In the genomic region with DNA sequence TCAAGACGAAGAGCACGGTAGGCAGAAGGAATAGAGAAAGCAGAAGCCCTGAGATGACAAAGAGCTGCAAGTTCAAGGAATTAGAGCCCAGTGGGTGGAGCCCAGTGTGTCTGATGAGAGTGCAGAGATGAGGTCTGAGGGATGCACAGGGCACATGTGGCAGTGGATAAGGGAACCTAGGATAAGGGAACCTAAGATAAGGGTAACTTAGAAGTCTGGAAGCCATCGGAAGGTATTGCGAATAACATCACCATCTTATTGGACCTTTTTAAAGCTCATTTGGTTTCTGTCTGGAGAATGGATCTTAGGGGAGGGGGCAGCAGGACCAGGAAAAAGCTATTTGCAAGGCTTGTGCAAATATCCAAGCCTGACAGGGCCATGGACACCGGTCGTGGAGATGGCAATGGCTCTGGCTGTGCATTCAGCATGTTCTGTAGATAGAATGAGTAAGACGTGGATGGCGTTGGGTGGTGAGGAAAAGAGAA, we compare ENCODE assay signal across 1 cellular context.
TF ChIP-seq lines count a peak whose summit lies in the region.

No MANE protein-coding gene starts in this region.

TF ChIP-seq in K562, 482 proteins besides CTCF, POLR2A, EP300 and RAD21 (continued from another document and continues in another):
- TF ChIP-seq, protein P1, sequence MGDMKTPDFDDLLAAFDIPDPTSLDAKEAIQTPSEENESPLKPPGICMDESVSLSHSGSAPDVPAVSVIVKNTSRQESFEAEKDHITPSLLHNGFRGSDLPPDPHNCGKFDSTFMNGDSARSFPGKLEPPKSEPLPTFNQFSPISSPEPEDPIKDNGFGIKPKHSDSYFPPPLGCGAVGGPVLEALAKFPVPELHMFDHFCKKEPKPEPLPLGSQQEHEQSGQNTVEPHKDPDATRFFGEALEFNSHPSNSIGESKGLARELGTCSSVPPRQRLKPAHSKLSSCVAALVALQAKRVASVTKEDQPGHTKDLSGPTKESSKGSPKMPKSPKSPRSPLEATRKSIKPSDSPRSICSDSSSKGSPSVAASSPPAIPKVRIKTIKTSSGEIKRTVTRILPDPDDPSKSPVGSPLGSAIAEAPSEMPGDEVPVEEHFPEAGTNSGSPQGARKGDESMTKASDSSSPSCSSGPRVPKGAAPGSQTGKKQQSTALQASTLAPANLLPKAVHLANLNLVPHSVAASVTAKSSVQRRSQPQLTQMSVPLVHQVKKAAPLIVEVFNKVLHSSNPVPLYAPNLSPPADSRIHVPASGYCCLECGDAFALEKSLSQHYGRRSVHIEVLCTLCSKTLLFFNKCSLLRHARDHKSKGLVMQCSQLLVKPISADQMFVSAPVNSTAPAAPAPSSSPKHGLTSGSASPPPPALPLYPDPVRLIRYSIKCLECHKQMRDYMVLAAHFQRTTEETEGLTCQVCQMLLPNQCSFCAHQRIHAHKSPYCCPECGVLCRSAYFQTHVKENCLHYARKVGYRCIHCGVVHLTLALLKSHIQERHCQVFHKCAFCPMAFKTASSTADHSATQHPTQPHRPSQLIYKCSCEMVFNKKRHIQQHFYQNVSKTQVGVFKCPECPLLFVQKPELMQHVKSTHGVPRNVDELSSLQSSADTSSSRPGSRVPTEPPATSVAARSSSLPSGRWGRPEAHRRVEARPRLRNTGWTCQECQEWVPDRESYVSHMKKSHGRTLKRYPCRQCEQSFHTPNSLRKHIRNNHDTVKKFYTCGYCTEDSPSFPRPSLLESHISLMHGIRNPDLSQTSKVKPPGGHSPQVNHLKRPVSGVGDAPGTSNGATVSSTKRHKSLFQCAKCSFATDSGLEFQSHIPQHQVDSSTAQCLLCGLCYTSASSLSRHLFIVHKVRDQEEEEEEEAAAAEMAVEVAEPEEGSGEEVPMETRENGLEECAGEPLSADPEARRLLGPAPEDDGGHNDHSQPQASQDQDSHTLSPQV (IDR thresholded peaks at IDR 0.05): peak; percentile 82
- TF ChIP-seq, protein P2, sequence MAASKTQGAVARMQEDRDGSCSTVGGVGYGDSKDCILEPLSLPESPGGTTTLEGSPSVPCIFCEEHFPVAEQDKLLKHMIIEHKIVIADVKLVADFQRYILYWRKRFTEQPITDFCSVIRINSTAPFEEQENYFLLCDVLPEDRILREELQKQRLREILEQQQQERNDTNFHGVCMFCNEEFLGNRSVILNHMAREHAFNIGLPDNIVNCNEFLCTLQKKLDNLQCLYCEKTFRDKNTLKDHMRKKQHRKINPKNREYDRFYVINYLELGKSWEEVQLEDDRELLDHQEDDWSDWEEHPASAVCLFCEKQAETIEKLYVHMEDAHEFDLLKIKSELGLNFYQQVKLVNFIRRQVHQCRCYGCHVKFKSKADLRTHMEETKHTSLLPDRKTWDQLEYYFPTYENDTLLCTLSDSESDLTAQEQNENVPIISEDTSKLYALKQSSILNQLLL (CRISPR knock-in tag; IDR thresholded peaks at IDR 0.05; ENCODE audit: borderline replicate concordance): no peak
- TF ChIP-seq NR3C1 (CRISPR knock-in tag; IDR thresholded peaks at IDR 0.05) (no peak), BRCA1 (IDR thresholded peaks at IDR 0.05) (no peak), BRCA1 (CRISPR knock-in tag; IDR thresholded peaks at IDR 0.05) (no peak), SETDB1 (IDR thresholded peaks at IDR 0.05; ENCODE audit: low read length) (no peak), ZC3H11A (IDR thresholded peaks at IDR 0.05; ENCODE audit: low read depth, low read length) (no peak), ETS2 (tag; IDR thresholded peaks at IDR 0.05; ENCODE audit: borderline replicate concordance, poor library complexity, severe bottlenecking) (no peak), ELF1 (tag; IDR thresholded peaks at IDR 0.05) (no peak), KAT8 (IDR thresholded peaks at IDR 0.05; ENCODE audit: low read depth) (no peak), ATF1 (CRISPR knock-in tag; IDR thresholded peaks at IDR 0.05) (no peak), ATF1 (tag; IDR thresholded peaks at IDR 0.05) (peak; percentile 58), PHF20 (IDR thresholded peaks at IDR 0.05; ENCODE audit: partially characterized antibody) (no peak), PHTF2 (CRISPR knock-in tag; IDR thresholded peaks at IDR 0.05) (no peak), BRF1 (IDR thresholded peaks at IDR 0.05; ENCODE audit: borderline replicate concordance, extremely low read depth, insufficient read length) (no peak), FIP1L1 (IDR thresholded peaks at IDR 0.05; ENCODE audit: low read depth, low read length, poor library complexity, severe bottlenecking) (no peak), IFI16 (CRISPR knock-in tag; IDR thresholded peaks at IDR 0.05) (no peak), NFE2 (IDR thresholded peaks at IDR 0.05; ENCODE audit: low read depth) (peak; percentile 57), SRSF1 (IDR thresholded peaks at IDR 0.05; ENCODE audit: low read depth, low read length) (no peak), SIN3A (IDR thresholded peaks at IDR 0.05; ENCODE audit: borderline replicate concordance in 2 of 2, control insufficient read depth in 1 of 2, low read depth in 2 of 2, low read length in 2 of 2) (no peak), HDAC3 (IDR thresholded peaks at IDR 0.05; ENCODE audit: borderline replicate concordance, partially characterized antibody) (peak; percentile 40), NFE2L1 (tag; IDR thresholded peaks at IDR 0.05; ENCODE audit: borderline replicate concordance, low read depth) (no peak), MCM2 (IDR thresholded peaks at IDR 0.05; ENCODE audit: low read depth) (no peak)
- TF ChIP-seq, protein P3, sequence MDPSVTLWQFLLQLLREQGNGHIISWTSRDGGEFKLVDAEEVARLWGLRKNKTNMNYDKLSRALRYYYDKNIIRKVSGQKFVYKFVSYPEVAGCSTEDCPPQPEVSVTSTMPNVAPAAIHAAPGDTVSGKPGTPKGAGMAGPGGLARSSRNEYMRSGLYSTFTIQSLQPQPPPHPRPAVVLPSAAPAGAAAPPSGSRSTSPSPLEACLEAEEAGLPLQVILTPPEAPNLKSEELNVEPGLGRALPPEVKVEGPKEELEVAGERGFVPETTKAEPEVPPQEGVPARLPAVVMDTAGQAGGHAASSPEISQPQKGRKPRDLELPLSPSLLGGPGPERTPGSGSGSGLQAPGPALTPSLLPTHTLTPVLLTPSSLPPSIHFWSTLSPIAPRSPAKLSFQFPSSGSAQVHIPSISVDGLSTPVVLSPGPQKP (CRISPR knock-in tag; IDR thresholded peaks at IDR 0.05): no peak
- TF ChIP-seq, protein P4, sequence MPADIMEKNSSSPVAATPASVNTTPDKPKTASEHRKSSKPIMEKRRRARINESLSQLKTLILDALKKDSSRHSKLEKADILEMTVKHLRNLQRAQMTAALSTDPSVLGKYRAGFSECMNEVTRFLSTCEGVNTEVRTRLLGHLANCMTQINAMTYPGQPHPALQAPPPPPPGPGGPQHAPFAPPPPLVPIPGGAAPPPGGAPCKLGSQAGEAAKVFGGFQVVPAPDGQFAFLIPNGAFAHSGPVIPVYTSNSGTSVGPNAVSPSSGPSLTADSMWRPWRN (IDR thresholded peaks at IDR 0.05; ENCODE audit: low read depth): peak; percentile 57
- TF ChIP-seq, protein P5, sequence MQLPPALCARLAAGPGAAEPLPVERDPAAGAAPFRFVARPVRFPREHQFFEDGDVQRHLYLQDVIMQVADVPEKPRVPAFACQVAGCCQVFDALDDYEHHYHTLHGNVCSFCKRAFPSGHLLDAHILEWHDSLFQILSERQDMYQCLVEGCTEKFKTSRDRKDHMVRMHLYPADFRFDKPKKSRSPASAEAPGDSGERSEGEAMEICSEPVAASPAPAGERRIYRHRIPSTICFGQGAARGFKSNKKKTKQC (CRISPR knock-in tag; IDR thresholded peaks at IDR 0.05): no peak
- TF ChIP-seq, protein P6, sequence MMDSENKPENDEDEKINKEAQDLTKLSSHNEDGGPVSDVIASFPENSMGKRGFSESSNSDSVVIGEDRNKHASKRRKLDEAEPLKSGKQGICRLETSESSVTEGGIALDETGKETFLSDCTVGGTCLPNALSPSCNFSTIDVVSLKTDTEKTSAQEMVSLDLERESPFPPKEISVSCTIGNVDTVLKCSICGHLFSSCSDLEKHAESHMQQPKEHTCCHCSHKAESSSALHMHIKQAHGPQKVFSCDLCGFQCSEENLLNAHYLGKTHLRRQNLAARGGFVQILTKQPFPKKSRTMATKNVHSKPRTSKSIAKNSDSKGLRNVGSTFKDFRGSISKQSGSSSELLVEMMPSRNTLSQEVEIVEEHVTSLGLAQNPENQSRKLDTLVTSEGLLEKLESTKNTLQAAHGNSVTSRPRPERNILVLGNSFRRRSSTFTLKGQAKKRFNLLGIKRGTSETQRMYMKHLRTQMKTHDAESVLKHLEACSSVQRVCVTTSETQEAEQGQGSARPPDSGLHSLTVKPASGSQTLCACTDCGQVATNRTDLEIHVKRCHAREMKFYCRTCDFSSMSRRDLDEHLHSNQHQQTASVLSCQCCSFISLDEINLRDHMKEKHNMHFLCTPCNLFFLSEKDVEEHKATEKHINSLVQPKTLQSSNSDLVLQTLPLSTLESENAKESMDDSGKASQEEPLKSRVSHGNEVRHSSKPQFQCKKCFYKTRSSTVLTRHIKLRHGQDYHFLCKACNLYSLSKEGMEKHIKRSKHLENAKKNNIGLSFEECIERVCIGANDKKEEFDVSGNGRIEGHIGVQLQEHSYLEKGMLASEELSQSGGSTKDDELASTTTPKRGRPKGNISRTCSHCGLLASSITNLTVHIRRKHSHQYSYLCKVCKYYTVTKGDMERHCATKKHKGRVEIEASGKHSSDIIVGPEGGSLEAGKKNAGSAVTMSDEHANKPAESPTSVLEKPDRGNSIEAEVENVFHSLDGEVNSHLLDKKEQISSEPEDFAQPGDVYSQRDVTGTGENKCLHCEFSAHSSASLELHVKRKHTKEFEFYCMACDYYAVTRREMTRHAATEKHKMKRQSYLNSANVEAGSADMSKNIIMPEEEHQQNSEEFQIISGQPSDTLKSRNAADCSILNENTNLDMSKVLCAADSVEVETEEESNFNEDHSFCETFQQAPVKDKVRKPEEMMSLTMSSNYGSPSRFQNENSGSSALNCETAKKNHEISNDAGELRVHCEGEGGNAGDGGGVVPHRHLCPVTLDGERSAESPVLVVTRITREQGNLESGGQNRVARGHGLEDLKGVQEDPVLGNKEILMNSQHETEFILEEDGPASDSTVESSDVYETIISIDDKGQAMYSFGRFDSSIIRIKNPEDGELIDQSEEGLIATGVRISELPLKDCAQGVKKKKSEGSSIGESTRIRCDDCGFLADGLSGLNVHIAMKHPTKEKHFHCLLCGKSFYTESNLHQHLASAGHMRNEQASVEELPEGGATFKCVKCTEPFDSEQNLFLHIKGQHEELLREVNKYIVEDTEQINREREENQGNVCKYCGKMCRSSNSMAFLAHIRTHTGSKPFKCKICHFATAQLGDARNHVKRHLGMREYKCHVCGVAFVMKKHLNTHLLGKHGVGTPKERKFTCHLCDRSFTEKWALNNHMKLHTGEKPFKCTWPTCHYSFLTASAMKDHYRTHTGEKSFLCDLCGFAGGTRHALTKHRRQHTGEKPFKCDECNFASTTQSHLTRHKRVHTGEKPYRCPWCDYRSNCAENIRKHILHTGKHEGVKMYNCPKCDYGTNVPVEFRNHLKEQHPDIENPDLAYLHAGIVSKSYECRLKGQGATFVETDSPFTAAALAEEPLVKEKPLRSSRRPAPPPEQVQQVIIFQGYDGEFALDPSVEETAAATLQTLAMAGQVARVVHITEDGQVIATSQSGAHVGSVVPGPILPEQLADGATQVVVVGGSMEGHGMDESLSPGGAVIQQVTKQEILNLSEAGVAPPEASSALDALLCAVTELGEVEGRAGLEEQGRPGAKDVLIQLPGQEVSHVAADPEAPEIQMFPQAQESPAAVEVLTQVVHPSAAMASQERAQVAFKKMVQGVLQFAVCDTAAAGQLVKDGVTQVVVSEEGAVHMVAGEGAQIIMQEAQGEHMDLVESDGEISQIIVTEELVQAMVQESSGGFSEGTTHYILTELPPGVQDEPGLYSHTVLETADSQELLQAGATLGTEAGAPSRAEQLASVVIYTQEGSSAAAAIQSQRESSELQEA (IDR thresholded peaks at IDR 0.05; ENCODE audit: low read depth): no peak
- TF ChIP-seq, protein P7, sequence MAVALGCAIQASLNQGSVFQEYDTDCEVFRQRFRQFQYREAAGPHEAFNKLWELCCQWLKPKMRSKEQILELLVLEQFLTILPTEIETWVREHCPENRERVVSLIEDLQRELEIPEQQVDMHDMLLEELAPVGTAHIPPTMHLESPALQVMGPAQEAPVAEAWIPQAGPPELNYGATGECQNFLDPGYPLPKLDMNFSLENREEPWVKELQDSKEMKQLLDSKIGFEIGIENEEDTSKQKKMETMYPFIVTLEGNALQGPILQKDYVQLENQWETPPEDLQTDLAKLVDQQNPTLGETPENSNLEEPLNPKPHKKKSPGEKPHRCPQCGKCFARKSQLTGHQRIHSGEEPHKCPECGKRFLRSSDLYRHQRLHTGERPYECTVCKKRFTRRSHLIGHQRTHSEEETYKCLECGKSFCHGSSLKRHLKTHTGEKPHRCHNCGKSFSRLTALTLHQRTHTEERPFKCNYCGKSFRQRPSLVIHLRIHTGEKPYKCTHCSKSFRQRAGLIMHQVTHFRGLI (CRISPR knock-in tag; IDR thresholded peaks at IDR 0.05): peak; percentile 44; the same call in 1 of the 2 replicates
- TF ChIP-seq, protein P8, sequence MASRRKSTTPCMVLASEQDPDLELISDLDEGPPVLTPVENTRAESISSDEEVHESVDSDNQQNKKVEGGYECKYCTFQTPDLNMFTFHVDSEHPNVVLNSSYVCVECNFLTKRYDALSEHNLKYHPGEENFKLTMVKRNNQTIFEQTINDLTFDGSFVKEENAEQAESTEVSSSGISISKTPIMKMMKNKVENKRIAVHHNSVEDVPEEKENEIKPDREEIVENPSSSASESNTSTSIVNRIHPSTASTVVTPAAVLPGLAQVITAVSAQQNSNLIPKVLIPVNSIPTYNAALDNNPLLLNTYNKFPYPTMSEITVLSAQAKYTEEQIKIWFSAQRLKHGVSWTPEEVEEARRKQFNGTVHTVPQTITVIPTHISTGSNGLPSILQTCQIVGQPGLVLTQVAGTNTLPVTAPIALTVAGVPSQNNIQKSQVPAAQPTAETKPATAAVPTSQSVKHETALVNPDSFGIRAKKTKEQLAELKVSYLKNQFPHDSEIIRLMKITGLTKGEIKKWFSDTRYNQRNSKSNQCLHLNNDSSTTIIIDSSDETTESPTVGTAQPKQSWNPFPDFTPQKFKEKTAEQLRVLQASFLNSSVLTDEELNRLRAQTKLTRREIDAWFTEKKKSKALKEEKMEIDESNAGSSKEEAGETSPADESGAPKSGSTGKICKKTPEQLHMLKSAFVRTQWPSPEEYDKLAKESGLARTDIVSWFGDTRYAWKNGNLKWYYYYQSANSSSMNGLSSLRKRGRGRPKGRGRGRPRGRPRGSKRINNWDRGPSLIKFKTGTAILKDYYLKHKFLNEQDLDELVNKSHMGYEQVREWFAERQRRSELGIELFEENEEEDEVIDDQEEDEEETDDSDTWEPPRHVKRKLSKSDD (conservative IDR thresholded peaks at IDR 0.05; ENCODE audit: low read length): no peak
- TF ChIP-seq, protein P9, sequence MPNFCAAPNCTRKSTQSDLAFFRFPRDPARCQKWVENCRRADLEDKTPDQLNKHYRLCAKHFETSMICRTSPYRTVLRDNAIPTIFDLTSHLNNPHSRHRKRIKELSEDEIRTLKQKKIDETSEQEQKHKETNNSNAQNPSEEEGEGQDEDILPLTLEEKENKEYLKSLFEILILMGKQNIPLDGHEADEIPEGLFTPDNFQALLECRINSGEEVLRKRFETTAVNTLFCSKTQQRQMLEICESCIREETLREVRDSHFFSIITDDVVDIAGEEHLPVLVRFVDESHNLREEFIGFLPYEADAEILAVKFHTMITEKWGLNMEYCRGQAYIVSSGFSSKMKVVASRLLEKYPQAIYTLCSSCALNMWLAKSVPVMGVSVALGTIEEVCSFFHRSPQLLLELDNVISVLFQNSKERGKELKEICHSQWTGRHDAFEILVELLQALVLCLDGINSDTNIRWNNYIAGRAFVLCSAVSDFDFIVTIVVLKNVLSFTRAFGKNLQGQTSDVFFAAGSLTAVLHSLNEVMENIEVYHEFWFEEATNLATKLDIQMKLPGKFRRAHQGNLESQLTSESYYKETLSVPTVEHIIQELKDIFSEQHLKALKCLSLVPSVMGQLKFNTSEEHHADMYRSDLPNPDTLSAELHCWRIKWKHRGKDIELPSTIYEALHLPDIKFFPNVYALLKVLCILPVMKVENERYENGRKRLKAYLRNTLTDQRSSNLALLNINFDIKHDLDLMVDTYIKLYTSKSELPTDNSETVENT (CRISPR knock-in tag; IDR thresholded peaks at IDR 0.05): 0 out of 2 replicates have a peak, but pooled peaks have one; percentile 26
